In the genomic region with DNA sequence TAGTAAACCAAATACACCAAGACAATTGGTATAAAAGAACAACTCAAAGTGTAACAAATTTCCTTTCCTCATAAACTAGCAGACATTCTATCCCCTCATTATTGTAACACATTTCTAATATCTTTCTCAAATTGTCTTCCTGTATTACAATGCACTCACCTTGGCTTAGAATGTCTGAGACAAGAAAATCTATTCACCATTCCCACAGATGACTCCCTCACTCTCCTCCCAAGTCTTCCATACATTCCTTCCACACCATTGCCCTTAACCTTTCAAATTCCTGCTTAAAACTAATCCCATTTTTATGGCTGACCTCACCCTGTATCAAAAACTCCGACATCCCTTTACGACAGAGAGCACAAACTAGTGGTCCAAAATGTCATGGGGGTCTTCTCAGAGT, we compare ENCODE assay signal across 18 cellular contexts. TPM values are rescaled to one million over a fixed set of nuclear protein-coding genes. Genes with fewer than 3 reads are reported as not detected.
A peak's percentile ranks its signal among the peaks of the same experiment; 100 is the strongest.
DNase-seq lines count a peak whose midpoint lies in the region; ATAC-seq, FAIRE-seq and TF ChIP-seq lines count a peak whose summit lies in the region.
"Had no signal": no experiment of that assay in that cellular context is flagged by ENCODE, and none has a peak within 500 bp of the region (broad histone marks: within the 10 kb centered on the region; RNA-seq: fewer than 3 reads in every experiment).

No MANE protein-coding gene starts in this region.

- BruUV-seq in IMR-90 (replicated peaks; lab: Mats Ljungman, UMichigan) = no TSS peak

- dilution Hi-C loops in IMR-90 (cut with HindIII; ENCODE audit: low sequenced_read_pairs, unreplicated experiment) = no loop called here

- in situ Hi-C loops in IMR-90 (cut with MboI; ENCODE audit: low sequenced_read_pairs) = loop anchor here (10.0 to 25.0 kb wide), 4 partner anchors 142 to 1224 kb away; no protein-coding TSS in a partner anchor

- H3K36me3 Mint-ChIP-seq in stimulated activated naive B cell treated with anti-CD40 and anti-IgM and Interleukin-4, amounts not matched to agents 10 μg/mL and 1 μg/mL and 100 μg/mL, for 72 hours = peaks cover 26 to 50% of the 10 kb centered on the region in 2 donors

- H2AFZ ChIP-seq in IMR-90 (replicated peaks; ENCODE audit: low read length, poor library complexity) = no peak overlapping the region

- TF ChIP-seq POLR2A in IMR-90 (IDR thresholded peaks at IDR 0.05; ENCODE audit: low read depth, low read length) = no peak

- CTCF ChIA-PET in IMR-90 (lab: Yijun Ruan, JAX) = no interaction called here

- H3K27ac ChIP-seq in IMR-90 (ENCODE audit: insufficient read depth, low read length) = no peak overlapping the region
- H3K27ac ChIP-seq: HL-60 had no signal

- H3K79me1 ChIP-seq in IMR-90 (ENCODE audit: low read depth in 1 of 2, low read length in 2 of 2) = no peaks in the 10 kb centered on the region

- DNase-seq in IMR-90 (no peak), cerebellar cortex (ENCODE audit: low spot score) (peak; percentile 91)
- no peak for DNase-seq in stimulated activated naive B cell treated with anti-CD40 and anti-IgM and Interleukin-4, amounts not matched to agents 10 μg/mL and 1 μg/mL and 100 μg/mL, for 72 hours
- DNase-seq in stimulated activated naive CD4-positive, alpha-beta T cell (lab: John Stamatoyannopoulos, UW) = no peak
- DNase-seq: ACHN; BE2C; C1 segment of cervical spinal cord; Caco-2; CD4-positive, CD25-positive, alpha-beta regulatory T cell; GF-D8; KBM-7 had no signal

- H3K4me3 Mint-ChIP-seq in stimulated activated naive B cell treated with anti-CD40 and anti-IgM and Interleukin-4, amounts not matched to agents 10 μg/mL and 1 μg/mL and 100 μg/mL, for 72 hours = no peak overlapping the region
- H3K4me3 Mint-ChIP-seq: CD4-positive, CD25-positive, alpha-beta regulatory T cell had no signal

- no peaks in the 10 kb centered on the region for H3K9me1 ChIP-seq in IMR-90 (ENCODE audit: insufficient read depth, low read length)

- H3K9me3 Mint-ChIP-seq in stimulated activated naive B cell treated with anti-CD40 and anti-IgM and Interleukin-4, amounts not matched to agents 10 μg/mL and 1 μg/mL and 100 μg/mL, for 72 hours = no peaks in the 10 kb centered on the region

- H3K23ac ChIP-seq in IMR-90 (ENCODE audit: low read depth, low read length) = no peak overlapping the region

- H2BK15ac ChIP-seq in IMR-90 (ENCODE audit: low read depth, low read length) = no peak overlapping the region

- TF ChIP-seq CTCF in IMR-90 (conservative IDR thresholded peaks at IDR 0.05; ENCODE audit: low read depth, low read length) = no peak

- no peaks in the 10 kb centered on the region for H3K27me3 Mint-ChIP-seq in stimulated activated naive B cell treated with anti-CD40 and anti-IgM and Interleukin-4, amounts not matched to agents 10 μg/mL and 1 μg/mL and 100 μg/mL, for 72 hours
- H3K27me3 Mint-ChIP-seq: CD4-positive, CD25-positive, alpha-beta regulatory T cell had no signal

- H2AK5ac ChIP-seq in IMR-90 (ENCODE audit: low read depth, low read length) = no peak overlapping the region

- peaks cover 13% of the 10 kb centered on the region for H3K36me3 ChIP-seq in IMR-90 (ENCODE audit: control insufficient read depth, insufficient read depth, low read length)

- no peak overlapping the region for H3K14ac ChIP-seq in IMR-90 (replicated peaks; ENCODE audit: low read depth, low read length)

- intact Hi-C loops in IMR-90 (cut with micrococcal nuclease) = no loop called here

- POLR2A ChIA-PET in IMR-90 (lab: Charles Lee; ENCODE audit: unreplicated experiment) = no interaction called here

- no peaks in the 10 kb centered on the region for H3K9me3 ChIP-seq in IMR-90 (ENCODE audit: control insufficient read depth, insufficient read depth, low read length)
- H3K9me3 ChIP-seq: BE2C, Caco-2, HAP-1 had no signal

- H3K4me1 ChIP-seq in IMR-90 (ENCODE audit: control insufficient read depth, insufficient read depth, low read length) = no peaks in the 10 kb centered on the region
- H3K4me1 ChIP-seq: Caco-2, HAP-1 had no signal

- no peak overlapping the region for H4K8ac ChIP-seq in IMR-90 (ENCODE audit: low read depth in 2 of 2, low read length in 2 of 2)

- H3K56ac ChIP-seq in IMR-90 (ENCODE audit: extremely low read depth, insufficient read depth, low read length) = no peak overlapping the region

- no peak overlapping the region for H2BK20ac ChIP-seq in IMR-90 (ENCODE audit: low read depth, low read length)

- H3K27ac Mint-ChIP-seq in stimulated activated naive B cell treated with anti-CD40 and anti-IgM and Interleukin-4, amounts not matched to agents 10 μg/mL and 1 μg/mL and 100 μg/mL, for 72 hours = peak overlapping the region; percentile 14

- H4K20me1 ChIP-seq in IMR-90 (ENCODE audit: insufficient read depth, low read length) = no peaks in the 10 kb centered on the region

- no peak for TF ChIP-seq RAD21 in IMR-90 (IDR thresholded peaks at IDR 0.05; ENCODE audit: low read length)

- H4K5ac ChIP-seq in IMR-90 (ENCODE audit: low read depth, low read length) = no peak overlapping the region

- no peaks in the 10 kb centered on the region for H3K4me1 Mint-ChIP-seq in stimulated activated naive B cell treated with anti-CD40 and anti-IgM and Interleukin-4, amounts not matched to agents 10 μg/mL and 1 μg/mL and 100 μg/mL, for 72 hours

- peak; percentile 100 for FAIRE-seq in G401.6 (lab: Jason Lieb, UNC)
- FAIRE-seq: A204.1, GM19239 had no signal

- H3K9ac ChIP-seq in IMR-90 (ENCODE audit: low read depth, low read length) = no peak overlapping the region

- H2AK9ac ChIP-seq in IMR-90 (replicated peaks; ENCODE audit: low read depth, low read length, poor library complexity) = no peak overlapping the region

- no peak overlapping the region for H3K18ac ChIP-seq in IMR-90 (ENCODE audit: low read depth, low read length)

- no peak overlapping the region for H4K91ac ChIP-seq in IMR-90 (ENCODE audit: insufficient read depth, low read depth, low read length)

- no peak overlapping the region for H3K4me2 ChIP-seq in IMR-90 (ENCODE audit: low read depth, low read length)

- no peak overlapping the region for H2BK120ac ChIP-seq in IMR-90 (ENCODE audit: low read depth, low read length)

- H3K27me3 ChIP-seq in IMR-90 (ENCODE audit: control insufficient read depth, insufficient read depth, low read length) = no peaks in the 10 kb centered on the region
- H3K27me3 ChIP-seq: BE2C had no signal

- no CpG with 5 or more reads among the region's 2 CpGs for WGBS in IMR-90 (ENCODE audit: extremely low coverage in 2 of 2, insufficient read length in 1 of 2), 2 experiments

- H3K4me3 ChIP-seq in IMR-90 (ENCODE audit: insufficient read depth, low read depth, low read length) = no peak overlapping the region
- H3K4me3 ChIP-seq: HAP-1 had no signal

- no peak overlapping the region for H3K4ac ChIP-seq in IMR-90 (ENCODE audit: low read depth, low read length)

- ATAC-seq in IMR-90 (ENCODE audit: low read depth) (no peak), GM18511 (IDR thresholded peaks at IDR 0.05; ENCODE audit: unreplicated experiment) (no peak), HG03097 (IDR thresholded peaks at IDR 0.05; ENCODE audit: low FRiP score, unreplicated experiment) (no peak)
- ATAC-seq in stimulated activated naive B cell treated with anti-CD40 and anti-IgM and Interleukin-4, amounts not matched to agents 10 μg/mL and 1 μg/mL and 100 μg/mL, for 72 hours (replicated peaks) = no peak

- peak overlapping the region; percentile 20 for H2BK5ac ChIP-seq in IMR-90 (ENCODE audit: low read depth, low read length, poor library complexity, severe bottlenecking)

TF ChIP-seq in IMR-90, 13 proteins besides CTCF, POLR2A, EP300 and RAD21:
- no peak for TF ChIP-seq RCOR1 (IDR thresholded peaks at IDR 0.05; ENCODE audit: insufficient replicate concordance, low read length)

RNA-seq across cellular contexts. Expression of a gene that starts 56.0 kb away (rescaled TPM):
- total RNA-seq in IMR-90 (2012; rRNA removed) = 35.5 and 45.0 TPM in 2 replicates
- polyA plus RNA-seq in IMR-90 (2012; rRNA removed) = 4.2 and 6.7 TPM in 2 replicates
- polyA plus RNA-seq in IMR-90 (2012; cell fraction: cytosol; rRNA removed) = 0.56 and 0.81 TPM in 2 replicates
- polyA plus RNA-seq in IMR-90 (2012; cell fraction: nucleus; rRNA removed; ENCODE audit: low replicate concordance) = 0.77 and 9.2 TPM in 2 replicates
